In genomic region chr14:31420319-31421081, GRCh38 we compare ENCODE assay signal across 8 cellular contexts. TPM values are rescaled to one million over a fixed set of nuclear protein-coding genes. Genes with fewer than 3 reads are reported as not detected.
DNase-seq lines count a peak whose midpoint lies in the region; ATAC-seq and TF ChIP-seq lines count a peak whose summit lies in the region.

HEATR5A (minus strand) TSS chr14:31420550; CDS start chr14:31402975, 17,575 bp downstream.

- peaks cover 0 to 12% (median 0%) of the 10 kb centered on the region in 11 experiments; a peak in 2 of 22 replicates for H3K36me3 ChIP-seq in BLaER1 treated with 17β-estradiol and CSF1 and Interleukin-3, amounts not matched to agents 10 nM and 100 nM
- no peaks in the 10 kb centered on the region for H3K36me3 ChIP-seq in colonic mucosa

- peak; percentile 95 for ATAC-seq in HG03457 (IDR thresholded peaks at IDR 0.05; ENCODE audit: unreplicated experiment)

- peak within 1 kb of the TSS; percentile 74 to 99 (median 94) for H3K4me3 ChIP-seq in BLaER1 treated with 17β-estradiol and CSF1 and Interleukin-3, amounts not matched to agents 10 nM and 100 nM
- H3K4me3 ChIP-seq in colonic mucosa = peak within 1 kb of the TSS; percentile 73

- peaks cover 0 to 34% (median 5%) of the 10 kb centered on the region in 11 experiments; a peak in 8 of 22 replicates for H4K20me1 ChIP-seq in BLaER1 treated with 17β-estradiol and CSF1 and Interleukin-3, amounts not matched to agents 10 nM and 100 nM

- intact Hi-C loops in colonic mucosa (cut with DNase I) = loop anchor here (5.0 kb wide), 1 partner anchor 37 kb away; the partner anchor contains the start of gene DTD2

- TF ChIP-seq CTCF in colonic mucosa (IDR thresholded peaks at IDR 0.05) = no peak

- DNase-seq in GM19240 (ENCODE audit: insufficient read length, low spot score) (peak; percentile 78), NCI-H524 (lab: John Stamatoyannopoulos, UW) (peak; percentile 95), colonic mucosa (peak; percentile 96)
- peak; percentile 88 to 92 for DNase-seq in activated CD4-positive, alpha-beta T cell treated with anti-CD3 and anti-CD28 coated beads for 4 hours
- peak; percentile 80 to 87 (median 86) for DNase-seq in stimulated activated CD4-positive, alpha-beta T cell treated with anti-CD3 and anti-CD28 coated beads, Interleukin-1b, Interleukin-23, amount 100 ng/mL, for 24 hours (ENCODE audit: low read depth in 4 of 4, low spot score in 1 of 4)

- H3K27ac ChIP-seq in BLaER1 treated with 17β-estradiol and CSF1 and Interleukin-3, amounts not matched to agents 10 nM and 100 nM = peak within 1 kb of the TSS; percentile 58 to 85 (median 76)
- H3K27ac ChIP-seq in colonic mucosa (peak within 1 kb of the TSS; percentile 87), layer of hippocampus (ENCODE audit: low read depth, low read length) (peak within 1 kb of the TSS; percentile 74)

- peak within 1 kb of the TSS; percentile 75 to 94 (median 87) for H3K9ac ChIP-seq in BLaER1 treated with 17β-estradiol and CSF1 and Interleukin-3, amounts not matched to agents 10 nM and 100 nM
- H3K9ac ChIP-seq in colonic mucosa (ENCODE audit: low read depth in 2 of 2, low read length in 2 of 2) = peak within 1 kb of the TSS; percentile 92 to 94

- H3K27me3 ChIP-seq in BLaER1 treated with 17β-estradiol and CSF1 and Interleukin-3, amounts not matched to agents 10 nM and 100 nM = peaks cover 0 to 21% (median 12%) of the 10 kb centered on the region in 11 experiments; a peak in 9 of 22 replicates
- H3K27me3 ChIP-seq in colonic mucosa = no peaks in the 10 kb centered on the region
- H3K27me3 ChIP-seq in layer of hippocampus (ENCODE audit: control insufficient read depth, insufficient read depth, low read length) = no peaks in the 10 kb centered on the region

- no peaks in the 10 kb centered on the region for H3K9me3 ChIP-seq in BLaER1 treated with 17β-estradiol and CSF1 and Interleukin-3, amounts not matched to agents 10 nM and 100 nM (replicated peaks in 1 of 11)
- H3K9me3 ChIP-seq in colonic mucosa = no peaks in the 10 kb centered on the region

- peaks cover 6 to 22% (median 13%) of the 10 kb centered on the region in 10 experiments; a peak in 16 of 20 replicates for H3K4me1 ChIP-seq in BLaER1 treated with 17β-estradiol and CSF1 and Interleukin-3, amounts not matched to agents 10 nM and 100 nM
- no peaks in the 10 kb centered on the region for H3K4me1 ChIP-seq in colonic mucosa

- peak within 1 kb of the TSS; percentile 75 to 99 (median 91) for H3K4me2 ChIP-seq in BLaER1 treated with 17β-estradiol and CSF1 and Interleukin-3, amounts not matched to agents 10 nM and 100 nM

RNA-seq across cellular contexts. Expression of gene HEATR5A, which starts in this region (rescaled TPM):
- 10 to 100 TPM; 45.5 to 58.2 TPM for total RNA-seq in colonic mucosa

Comparison
In these comparisons a context has a peak if more than half of its experiments do, and no peak if none do; other contexts are left out.
1. Peak in every context shown above with its lines: DNase-seq, ATAC-seq, H3K4me3 ChIP-seq and H3K27ac ChIP-seq.